ENCODE assay signal across 10 cellular contexts in genomic region chr2:98507940-98508689, GRCh38.
DNase-seq lines count a peak whose midpoint lies in the region; ATAC-seq and TF ChIP-seq lines count a peak whose summit lies in the region.
"Had no signal": no experiment of that assay in that cellular context is flagged by ENCODE, and none has a peak within 500 bp of the region (broad histone marks: within the 10 kb centered on the region; RNA-seq: fewer than 3 reads in every experiment).

No MANE protein-coding gene starts in this region.

- peaks cover 0 to 4% (median 0%) of the 10 kb centered on the region in 4 donors for H3K36me3 ChIP-seq in stomach

- peaks cover 96% of the 10 kb centered on the region for H3K4me1 Mint-ChIP-seq in activated naive CD8-positive, alpha-beta T cell (ENCODE audit: low read depth)

- H3K9me3 Mint-ChIP-seq in activated naive CD8-positive, alpha-beta T cell (ENCODE audit: low read depth) = no peaks in the 10 kb centered on the region
- H3K9me3 Mint-ChIP-seq: naive B cell had no signal

- intact Hi-C loops in stomach (cut with DNase I; ENCODE audit: low total_unique reads) = no loop called here

- no peak for ATAC-seq in GM19397 (IDR thresholded peaks at IDR 0.05; ENCODE audit: unreplicated experiment)
- ATAC-seq: body of pancreas had no signal

- DNase-seq in SIG-M5 treated with dmso at 0.1 percent for 504 hours (lab: John Stamatoyannopoulos, UW; ENCODE audit: unreplicated experiment) (peak; percentile 61), SIG-M5 (lab: John Stamatoyannopoulos, UW) (no peak), stomach (no peak), occipital lobe (lab: John Stamatoyannopoulos, UW) (no peak), NCI-H2196 (lab: John Stamatoyannopoulos, UW; ENCODE audit: unreplicated experiment) (no peak)
- DNase-seq: naive B cell had no signal

- H3K27me3 ChIP-seq in layer of hippocampus (ENCODE audit: control insufficient read depth, insufficient read depth, low read length) = no peaks in the 10 kb centered on the region
- H3K27me3 ChIP-seq in stomach = no peaks in the 10 kb centered on the region
- H3K27me3 ChIP-seq: body of pancreas had no signal

- H3K4me1 ChIP-seq in stomach = peaks cover 16 to 65% (median 36%) of the 10 kb centered on the region in 4 donors

- 73 to 82% (median 78%) methylated on average over 11 to 12 of the region's 12 CpGs for WGBS in stomach, 5 donors

- peak overlapping the region; percentile 44 for H3K4me3 Mint-ChIP-seq in activated naive CD8-positive, alpha-beta T cell
- H3K4me3 Mint-ChIP-seq: naive B cell had no signal

- peaks cover 6% of the 10 kb centered on the region for H3K36me3 Mint-ChIP-seq in activated naive CD8-positive, alpha-beta T cell
- H3K36me3 Mint-ChIP-seq: naive B cell had no signal

- H3K27ac ChIP-seq in layer of hippocampus (ENCODE audit: low read depth, low read length) (peak overlapping the region; percentile 33), stomach (peak overlapping the region in 4 of 5 donors; percentile 32 to 80 (median 68))

- TF ChIP-seq CTCF in stomach (IDR thresholded peaks at IDR 0.05) = no peak

- no peaks in the 10 kb centered on the region for H3K27me3 Mint-ChIP-seq in activated naive CD8-positive, alpha-beta T cell
- H3K27me3 Mint-ChIP-seq: naive B cell had no signal

- no peak for TF ChIP-seq EP300 in stomach (IDR thresholded peaks at IDR 0.05)

- H3K9me3 ChIP-seq in stomach = no peaks in the 10 kb centered on the region
- H3K9me3 ChIP-seq: body of pancreas had no signal

- no peak for TF ChIP-seq POLR2A in stomach (IDR thresholded peaks at IDR 0.05)

- H3K4me3 ChIP-seq in stomach = no peak overlapping the region
- H3K4me3 ChIP-seq: body of pancreas had no signal

- H3K27ac Mint-ChIP-seq in activated naive CD8-positive, alpha-beta T cell = peak overlapping the region; percentile 83
